ENCODE assay signal across 8 cellular contexts in genomic region chr6:56570434-56571359, GRCh38.
DNase-seq lines count a peak whose midpoint lies in the region; ATAC-seq and TF ChIP-seq lines count a peak whose summit lies in the region.

No MANE protein-coding gene starts in this region.

- no peaks in the 10 kb centered on the region for H3K4me1 ChIP-seq in mesenchymal stem cell (ENCODE audit: control insufficient read depth, insufficient read depth, low read depth, low read length)

- no peaks in the 10 kb centered on the region for H3K27me3 ChIP-seq in mesenchymal stem cell (ENCODE audit: control insufficient read depth in 1 of 2, insufficient read depth in 1 of 2, low read length in 2 of 2)

- no peak overlapping the region for H3K27ac ChIP-seq in mesenchymal stem cell (ENCODE audit: low read length, poor library complexity, severe bottlenecking)

- H3K4me3 ChIP-seq in choroid plexus epithelial cell (ENCODE audit: low read depth, low read length) (no peak overlapping the region), mesenchymal stem cell (ENCODE audit: insufficient read depth in 1 of 2, low read depth in 1 of 2, low read length in 2 of 2) (no peak overlapping the region)

- ATAC-seq in GM19328 (IDR thresholded peaks at IDR 0.05; ENCODE audit: unreplicated experiment): peak; percentile 60
- ATAC-seq in HG03432 (IDR thresholded peaks at IDR 0.05; ENCODE audit: unreplicated experiment): peak; percentile 90
- ATAC-seq in HG03025 (IDR thresholded peaks at IDR 0.05; ENCODE audit: low FRiP score, unreplicated experiment): no peak

- peak; percentile 49 for DNase-seq in DMS114 treated with DMSO at 0.1 percent for 48 hours (lab: John Stamatoyannopoulos, UW; ENCODE audit: unreplicated experiment)
- DNase-seq in NCI-H774 (lab: John Stamatoyannopoulos, UW): peak; percentile 38
- DNase-seq in choroid plexus epithelial cell (ENCODE audit: low read depth): peak; percentile 62
- peak; percentile 49 for DNase-seq in mesenchymal stem cell
- no peak for DNase-seq in occipital lobe (lab: John Stamatoyannopoulos, UW)

- TF ChIP-seq CTCF in choroid plexus epithelial cell (conservative IDR thresholded peaks at IDR 0.05; ENCODE audit: low read depth, low read length): peak; percentile 65

- no peak overlapping the region for H3K4ac ChIP-seq in mesenchymal stem cell (ENCODE audit: low read depth in 1 of 2, low read length in 2 of 2)

- WGBS in mesenchymal stem cell: 71% methylated on average over 7 of the region's 8 CpGs

- no peak overlapping the region for H4K8ac ChIP-seq in mesenchymal stem cell (ENCODE audit: low read length)

- H2BK120ac ChIP-seq in mesenchymal stem cell (ENCODE audit: low read depth, low read length): no peak overlapping the region

- H2AK5ac ChIP-seq in mesenchymal stem cell (ENCODE audit: low read length, severe bottlenecking): no peak overlapping the region

- no peak overlapping the region for H2BK15ac ChIP-seq in mesenchymal stem cell (ENCODE audit: low read depth, poor library complexity, severe bottlenecking)

- no peak overlapping the region for H3K9ac ChIP-seq in mesenchymal stem cell (ENCODE audit: low read length)

- H3K23ac ChIP-seq in mesenchymal stem cell (ENCODE audit: low read length in 2 of 2): no peak overlapping the region

- H2BK12ac ChIP-seq in mesenchymal stem cell (ENCODE audit: low read length in 2 of 2): no peak overlapping the region

- no peak overlapping the region for H3K14ac ChIP-seq in mesenchymal stem cell (ENCODE audit: low read length in 2 of 2)

- no peaks in the 10 kb centered on the region for H3K9me3 ChIP-seq in mesenchymal stem cell (ENCODE audit: control insufficient read depth, low read length)

- H3K79me1 ChIP-seq in mesenchymal stem cell (replicated peaks; ENCODE audit: low read length, poor library complexity, severe bottlenecking): peaks cover 14% of the 10 kb centered on the region

- H3K4me2 ChIP-seq in mesenchymal stem cell (ENCODE audit: low read length, poor library complexity, severe bottlenecking): no peak overlapping the region

- H3K18ac ChIP-seq in mesenchymal stem cell (ENCODE audit: low read depth in 1 of 2, low read length in 2 of 2): no peak overlapping the region

- H2BK5ac ChIP-seq in mesenchymal stem cell (ENCODE audit: low read depth, low read length, poor library complexity, severe bottlenecking): no peak overlapping the region

- H4K91ac ChIP-seq in mesenchymal stem cell (ENCODE audit: low read length): no peak overlapping the region

- no peak overlapping the region for H2AFZ ChIP-seq in mesenchymal stem cell (ENCODE audit: low read depth, low read length)

- peaks cover 15 to 87% of the 10 kb centered on the region in 2 experiments for H3K36me3 ChIP-seq in mesenchymal stem cell (ENCODE audit: control insufficient read depth in 1 of 2, insufficient read depth in 2 of 2, low read depth in 1 of 2, low read length in 2 of 2)
